Comparison of ENCODE assay signal across 1 cellular context in the genomic region with DNA sequence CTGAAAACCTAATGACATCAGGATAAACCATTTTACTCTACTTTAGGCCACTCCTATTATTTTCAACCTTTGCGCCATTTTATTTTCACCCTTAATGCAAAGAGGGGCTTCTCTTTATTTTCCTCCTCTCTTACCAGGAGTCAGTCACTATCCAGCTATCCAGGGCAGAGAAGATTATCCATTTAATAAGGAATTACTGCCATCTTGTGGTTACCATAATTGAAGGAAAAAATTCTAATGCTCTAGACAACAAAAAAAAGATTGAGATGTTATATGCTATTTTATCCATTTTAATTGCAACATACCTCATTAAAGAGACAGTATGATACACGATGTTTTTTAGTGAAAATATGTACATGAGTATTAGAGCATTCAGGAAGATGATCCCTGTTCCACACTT.
TF ChIP-seq lines count a peak whose summit lies in the region.

No MANE protein-coding gene starts in this region.

TF ChIP-seq in WTC11, 78 proteins besides CTCF, POLR2A, EP300 and RAD21 (continued from another document):
- TF ChIP-seq FOXP4 (CRISPR knock-in tag; IDR thresholded peaks at IDR 0.05) (no peak), ZNF423 (CRISPR knock-in tag; IDR thresholded peaks at IDR 0.05) (no peak), FOXK1 (CRISPR knock-in tag; IDR thresholded peaks at IDR 0.05) (no peak)
TF ChIP-seq in WTC11: peak in this region for 0.
